In the genomic region with DNA sequence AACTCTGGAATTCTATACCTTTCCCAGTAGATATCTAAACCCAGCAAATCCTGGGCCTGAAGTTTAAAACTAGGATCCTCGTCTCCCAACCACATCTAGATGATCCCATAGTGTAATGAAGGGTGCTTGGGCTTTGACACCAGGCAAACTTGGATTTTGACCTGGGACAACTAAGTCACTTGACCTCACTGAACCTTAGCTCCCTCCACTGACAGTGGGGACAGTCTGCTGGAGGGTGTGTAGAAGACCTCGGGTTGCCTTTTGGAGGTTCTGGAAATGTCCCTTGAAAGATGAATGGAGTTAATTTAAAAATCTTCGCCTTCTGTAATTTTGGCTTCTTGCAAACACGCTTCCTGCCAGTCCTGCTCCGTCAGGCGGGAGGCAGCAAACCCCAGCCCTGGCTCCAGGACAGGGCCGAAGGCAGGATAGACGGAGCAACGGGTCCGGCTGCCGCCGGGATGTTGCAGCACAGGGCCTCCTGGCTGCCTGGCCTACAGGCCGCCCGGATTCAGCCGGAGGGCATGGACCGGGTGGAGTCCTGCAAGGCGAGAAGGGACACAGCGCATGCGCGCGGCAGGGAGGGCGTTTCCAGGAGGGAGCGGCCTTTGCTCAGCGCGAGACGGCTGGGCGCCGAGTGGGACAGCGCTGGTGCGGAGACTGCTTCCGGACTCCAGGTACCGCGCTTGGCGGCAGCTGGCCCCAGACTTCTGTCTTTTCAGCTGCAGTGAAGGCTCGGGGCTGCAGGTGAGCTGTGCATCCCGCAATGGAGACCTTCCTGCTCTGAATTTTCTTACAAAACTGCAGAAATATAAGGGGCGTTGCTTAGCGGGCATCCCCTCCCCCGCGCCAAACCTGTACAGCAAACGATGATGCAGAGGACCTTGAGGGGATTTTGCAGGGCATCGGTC, we compare ENCODE assay signal across 8 cellular contexts. TPM values are rescaled to one million over a fixed set of nuclear protein-coding genes. Genes with fewer than 3 reads are reported as not detected.
DNase-seq lines count a peak whose midpoint lies in the region; ATAC-seq and TF ChIP-seq lines count a peak whose summit lies in the region.

A gene with protein sequence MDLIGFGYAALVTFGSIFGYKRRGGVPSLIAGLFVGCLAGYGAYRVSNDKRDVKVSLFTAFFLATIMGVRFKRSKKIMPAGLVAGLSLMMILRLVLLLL (plus strand): TSS at position 612 of the 908 bp plus-strand sequence. CDS start 5,990 bp downstream, outside the sequence.

- H3K36me3 ChIP-seq in esophagus (ENCODE audit: control insufficient read depth in 2 of 2, insufficient read depth in 2 of 2, low read length in 1 of 2) = no peaks in the 10 kb centered on the region
- H3K36me3 ChIP-seq in mucosa of stomach (ENCODE audit: control insufficient read depth, insufficient read depth, low read length) = no peaks in the 10 kb centered on the region

- H3K4me1 ChIP-seq in esophagus (ENCODE audit: control insufficient read depth in 2 of 2, insufficient read depth in 2 of 2, low read length in 1 of 2) (peaks cover 0 to 5% of the 10 kb centered on the region in 2 donors), mucosa of stomach (ENCODE audit: control insufficient read depth, insufficient read depth, low read length) (peaks cover 30% of the 10 kb centered on the region)

- ATAC-seq in GM21723 (IDR thresholded peaks at IDR 0.05; ENCODE audit: unreplicated experiment) = peak; percentile 97

- 2 to 3% methylated on average over 42 of the region's 42 CpGs for WGBS in esophagus, 2 donors

- peak within 1 kb of the TSS; percentile 82 for H3K27ac Mint-ChIP-seq in activated T-cell treated with anti-CD3 and anti-CD28 coated beads, Interleukin-2, amount 50 U/mL, for 24 hours

- H3K27me3 ChIP-seq in esophagus (ENCODE audit: control insufficient read depth in 1 of 2, insufficient read depth in 2 of 2, low read length in 2 of 2) (no peaks in the 10 kb centered on the region), mucosa of stomach (ENCODE audit: control insufficient read depth, insufficient read depth, low read length) (no peaks in the 10 kb centered on the region)

- H3K9me3 Mint-ChIP-seq in activated T-cell treated with anti-CD3 and anti-CD28 coated beads, Interleukin-2, amount 50 U/mL, for 24 hours = no peaks in the 10 kb centered on the region

- H3K27ac ChIP-seq in esophagus (ENCODE audit: low read depth in 2 of 2, low read length in 1 of 2) = peak within 1 kb of the TSS; percentile 55 to 74

- DNase-seq in DMS153 treated with DMSO at 0.1 percent for 48 hours (lab: John Stamatoyannopoulos, UW; ENCODE audit: unreplicated experiment) = peak; percentile 93
- peak; percentile 85 for DNase-seq in KBM-7
- DNase-seq in activated T-cell treated with anti-CD3 and anti-CD28 coated beads, Interleukin-2, amount 50 U/mL, for 24 hours = peak; percentile 96
- DNase-seq in stimulated activated CD8-positive, alpha-beta memory T cell treated with anti-CD3 and anti-CD28 coated beads, Interleukin-4, amount 100 ng/mL, for 48 hours = peak; percentile 95

- no peaks in the 10 kb centered on the region for H3K27me3 Mint-ChIP-seq in activated T-cell treated with anti-CD3 and anti-CD28 coated beads, Interleukin-2, amount 50 U/mL, for 24 hours

- H3K9ac ChIP-seq in mucosa of stomach (ENCODE audit: low read length) = peak within 1 kb of the TSS; percentile 66

- H3K36me3 Mint-ChIP-seq in activated T-cell treated with anti-CD3 and anti-CD28 coated beads, Interleukin-2, amount 50 U/mL, for 24 hours (ENCODE audit: low read depth) = peaks cover 2% of the 10 kb centered on the region

- H3K4me1 Mint-ChIP-seq in activated T-cell treated with anti-CD3 and anti-CD28 coated beads, Interleukin-2, amount 50 U/mL, for 24 hours (ENCODE audit: low read depth) = peaks cover 35% of the 10 kb centered on the region

- H3K9me3 ChIP-seq in esophagus (ENCODE audit: control insufficient read depth in 2 of 2, insufficient read depth in 1 of 2, low read depth in 1 of 2, low read length in 1 of 2) (no peaks in the 10 kb centered on the region), mucosa of stomach (ENCODE audit: control insufficient read depth, low read length) (no peaks in the 10 kb centered on the region)

- in situ Hi-C loops in KBM-7 (cut with MboI; ENCODE audit: low pct_unique_long_range_greater_than_20kb, low sequenced_read_pairs) = loop anchor here (25.0 kb wide), 1 partner anchor 383 kb away; a partner anchor contains a TSS

- peak within 1 kb of the TSS; percentile 83 for H3K4me3 Mint-ChIP-seq in activated T-cell treated with anti-CD3 and anti-CD28 coated beads, Interleukin-2, amount 50 U/mL, for 24 hours

- H3K4me3 ChIP-seq in esophagus (ENCODE audit: low read depth in 1 of 2, low read length in 2 of 2) (peak within 1 kb of the TSS; percentile 65 to 66), mucosa of stomach (ENCODE audit: low read length) (peak within 1 kb of the TSS; percentile 53)

TF ChIP-seq in PFSK-1, 5 proteins besides CTCF, POLR2A, EP300 and RAD21:
- TF ChIP-seq SIN3A (IDR thresholded peaks at IDR 0.05; ENCODE audit: borderline replicate concordance, insufficient read depth, low read length) (peak; percentile 61; the same call in 1 of the 2 replicates), FOXP2 (optimal IDR thresholded peaks at IDR 0.05; ENCODE audit: borderline replicate concordance, extremely low read depth, extremely low read length, insufficient read depth) (peak; percentile 79), POLR2AphosphoS5 (IDR thresholded peaks at IDR 0.05; ENCODE audit: low read depth, low read length) (peak; percentile 90), TAF1 (IDR thresholded peaks at IDR 0.05; ENCODE audit: borderline replicate concordance, insufficient read depth, low read length) (peak; percentile 83)
- TF ChIP-seq, protein P1, sequence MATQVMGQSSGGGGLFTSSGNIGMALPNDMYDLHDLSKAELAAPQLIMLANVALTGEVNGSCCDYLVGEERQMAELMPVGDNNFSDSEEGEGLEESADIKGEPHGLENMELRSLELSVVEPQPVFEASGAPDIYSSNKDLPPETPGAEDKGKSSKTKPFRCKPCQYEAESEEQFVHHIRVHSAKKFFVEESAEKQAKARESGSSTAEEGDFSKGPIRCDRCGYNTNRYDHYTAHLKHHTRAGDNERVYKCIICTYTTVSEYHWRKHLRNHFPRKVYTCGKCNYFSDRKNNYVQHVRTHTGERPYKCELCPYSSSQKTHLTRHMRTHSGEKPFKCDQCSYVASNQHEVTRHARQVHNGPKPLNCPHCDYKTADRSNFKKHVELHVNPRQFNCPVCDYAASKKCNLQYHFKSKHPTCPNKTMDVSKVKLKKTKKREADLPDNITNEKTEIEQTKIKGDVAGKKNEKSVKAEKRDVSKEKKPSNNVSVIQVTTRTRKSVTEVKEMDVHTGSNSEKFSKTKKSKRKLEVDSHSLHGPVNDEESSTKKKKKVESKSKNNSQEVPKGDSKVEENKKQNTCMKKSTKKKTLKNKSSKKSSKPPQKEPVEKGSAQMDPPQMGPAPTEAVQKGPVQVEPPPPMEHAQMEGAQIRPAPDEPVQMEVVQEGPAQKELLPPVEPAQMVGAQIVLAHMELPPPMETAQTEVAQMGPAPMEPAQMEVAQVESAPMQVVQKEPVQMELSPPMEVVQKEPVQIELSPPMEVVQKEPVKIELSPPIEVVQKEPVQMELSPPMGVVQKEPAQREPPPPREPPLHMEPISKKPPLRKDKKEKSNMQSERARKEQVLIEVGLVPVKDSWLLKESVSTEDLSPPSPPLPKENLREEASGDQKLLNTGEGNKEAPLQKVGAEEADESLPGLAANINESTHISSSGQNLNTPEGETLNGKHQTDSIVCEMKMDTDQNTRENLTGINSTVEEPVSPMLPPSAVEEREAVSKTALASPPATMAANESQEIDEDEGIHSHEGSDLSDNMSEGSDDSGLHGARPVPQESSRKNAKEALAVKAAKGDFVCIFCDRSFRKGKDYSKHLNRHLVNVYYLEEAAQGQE (IDR thresholded peaks at IDR 0.05; ENCODE audit: insufficient read depth in 1 of 2, low read depth in 2 of 2, low read length in 2 of 2) = no peak

RNA-seq across cellular contexts. Expression of the gene that starts here (rescaled TPM):
- 3.8 TPM for polyA plus RNA-seq in PFSK-1 (2012; ENCODE audit: insufficient read length, low read depth)
- polyA plus RNA-seq in esophagus = 10 to 100 TPM; 30.8 to 43.2 TPM

Comparison
In these comparisons a context has a peak if more than half of its experiments do, and no peak if none do; other contexts are left out.
1. Peak in every context shown above with its lines: DNase-seq, ATAC-seq, H3K4me3 ChIP-seq and H3K27ac ChIP-seq.